ENCODE assay signal across 16 cellular contexts in genomic region chrX:131779313-131779712, GRCh38.
DNase-seq lines count a peak whose midpoint lies in the region; ATAC-seq and TF ChIP-seq lines count a peak whose summit lies in the region.
"Had no signal": no experiment of that assay in that cellular context is flagged by ENCODE, and none has a peak within 500 bp of the region (broad histone marks: within the 10 kb centered on the region; RNA-seq: fewer than 3 reads in every experiment).

No MANE protein-coding gene starts in this region.

- no peaks in the 10 kb centered on the region for H3K9me3 ChIP-seq in breast epithelium
- no peaks in the 10 kb centered on the region for H3K9me3 ChIP-seq in muscle layer of colon (ENCODE audit: low read length)
- H3K9me3 ChIP-seq: thyroid gland had no signal

- no peaks in the 10 kb centered on the region for H3K4me1 ChIP-seq in breast epithelium
- H3K4me1 ChIP-seq in muscle layer of colon (ENCODE audit: insufficient read depth, low read length), result peaks cover 21% of the 10 kb centered on the region

- no peak for ATAC-seq in HG03457 (IDR thresholded peaks at IDR 0.05; ENCODE audit: unreplicated experiment)
- ATAC-seq in GM19035 (IDR thresholded peaks at IDR 0.05; ENCODE audit: unreplicated experiment), result no peak
- ATAC-seq: GM23338 had no signal

- intact Hi-C loops in breast epithelium (cut with DNase I; ENCODE audit: low total_unique reads), result no loop called here

- POLR2A ChIA-PET in HEK293T (lab: Yijun Ruan, JAX), result no interaction called here

- DNase-seq in AG09309 (ENCODE audit: low read depth) (no peak), HEK293T (ENCODE audit: extremely low spot score) (no peak), breast epithelium (ENCODE audit: low spot score in 2 of 2) (no peak), putamen (ENCODE audit: low spot score) (no peak), NCI-H1436 treated with DMSO at 0.1 percent for 48 hours (lab: John Stamatoyannopoulos, UW) (no peak)
- DNase-seq: activated CD4-positive, alpha-beta T cell treated with anti-CD3 and anti-CD28 coated beads for 48 hours; activated T-cell treated with anti-CD3 and anti-CD28 coated beads for 4 hours; central memory CD4-positive, alpha-beta T cell; NCI-H1092 treated with DMSO at 0.1 percent for 48 hours; SHP77; stimulated activated CD4-positive, alpha-beta T cell treated with anti-CD3 and anti-CD28 coated beads, Interleukin-1b, Interleukin-23, amount 100 ng/mL, for 48 hours; thyroid gland had no signal

- H3K27ac ChIP-seq in breast epithelium, result peak overlapping the region; percentile 89 to 90
- no peak overlapping the region for H3K27ac ChIP-seq in muscle layer of colon (ENCODE audit: low read depth, low read length)

- H3K4me3 ChIP-seq in AG09309 (ENCODE audit: control insufficient read depth, low read depth, low read length) (peak overlapping the region; percentile 61), breast epithelium (peak overlapping the region in 2 of 3 donors; percentile 52 to 70), muscle layer of colon (ENCODE audit: low read depth in 1 of 2, low read length in 2 of 2) (peak overlapping the region in 1 of 2 donors; percentile 39)
- H3K4me3 ChIP-seq: GM23338 had no signal

- H3K36me3 ChIP-seq in breast epithelium (no peaks in the 10 kb centered on the region), muscle layer of colon (ENCODE audit: insufficient read depth, low read length) (no peaks in the 10 kb centered on the region)
- H3K36me3 ChIP-seq: thyroid gland had no signal

- H3K9ac ChIP-seq in muscle layer of colon (ENCODE audit: low read length), result peak overlapping the region; percentile 13

- TF ChIP-seq CTCF in AG09309 (IDR thresholded peaks at IDR 0.05; ENCODE audit: control insufficient read depth, insufficient read depth, low read depth, low read length, missing control alignments) (no peak), breast epithelium (IDR thresholded peaks at IDR 0.05) (no peak)

- no peak for TF ChIP-seq POLR2A in breast epithelium (IDR thresholded peaks at IDR 0.05)

- H3K27me3 ChIP-seq in breast epithelium, result peaks cover 0 to under 1% of the 10 kb centered on the region in 2 donors
- H3K27me3 ChIP-seq in muscle layer of colon (ENCODE audit: control insufficient read depth in 1 of 2, insufficient read depth in 2 of 2, low read length in 2 of 2), result no peaks in the 10 kb centered on the region
- H3K27me3 ChIP-seq: thyroid gland had no signal

- CTCF ChIA-PET in HEK293T (lab: Yijun Ruan, JAX), result interaction anchor here (0.9 kb wide), 1 partner anchor 17 kb away, joined by 3 read pairs; no protein-coding TSS in a partner anchor

TF ChIP-seq in HEK293T, 16 proteins besides CTCF, POLR2A, EP300 and RAD21:
- no peak for TF ChIP-seq SUZ12 (IDR thresholded peaks at IDR 0.05)
- peak; percentile 61; the same call in 1 of the 2 replicates for TF ChIP-seq ZNF384 (IDR thresholded peaks at IDR 0.05)
